Comparison of ENCODE assay signal across 1 cellular context in the genomic region with DNA sequence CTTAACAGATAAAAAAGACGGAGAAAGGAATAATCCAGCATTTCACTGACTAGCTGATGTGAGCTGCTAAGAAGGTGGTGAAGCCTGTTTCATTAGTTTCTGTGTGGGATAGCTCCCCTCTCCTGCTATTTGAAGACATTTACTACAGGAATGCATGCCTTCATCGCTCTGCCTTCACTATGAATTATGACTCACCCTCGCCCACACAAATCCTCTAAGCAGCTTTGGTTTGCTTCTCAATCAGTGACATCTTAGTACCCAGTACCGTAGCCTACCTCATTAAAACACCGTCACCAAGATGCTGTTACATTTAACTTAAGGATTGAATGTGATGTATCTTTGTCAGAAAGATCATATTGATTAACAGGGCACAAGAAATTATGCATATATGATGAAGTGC.
TF ChIP-seq lines count a peak whose summit lies in the region.

No MANE protein-coding gene starts in this region.

TF ChIP-seq in SK-N-SH, 30 proteins besides CTCF, POLR2A, EP300 and RAD21 (continued from another document):
- TF ChIP-seq MEF2A (IDR thresholded peaks at IDR 0.05; ENCODE audit: borderline replicate concordance, low read depth) (no peak), SIN3A (IDR thresholded peaks at IDR 0.05; ENCODE audit: borderline replicate concordance, low read depth, low read length) (no peak), GABPA (IDR thresholded peaks at IDR 0.05; ENCODE audit: low read depth) (no peak), SMC3 (IDR thresholded peaks at IDR 0.05; ENCODE audit: low read depth, low read length) (no peak)
